ENCODE assay signal across 1 cellular context in genomic region chr16:75575976-75576375, GRCh38.
TF ChIP-seq lines count a peak whose summit lies in the region.

No MANE protein-coding gene starts in this region.

TF ChIP-seq in H1, 55 proteins besides CTCF, POLR2A, EP300 and RAD21:
- TF ChIP-seq BACH1 (IDR thresholded peaks at IDR 0.05; ENCODE audit: low read length) = no peak
- TF ChIP-seq SIN3A (conservative IDR thresholded peaks at IDR 0.05 in 1 of 2, IDR thresholded peaks at IDR 0.05 in 1 of 2; ENCODE audit: low read depth in 1 of 2, low read length in 2 of 2) = no peak
- TF ChIP-seq MAX (IDR thresholded peaks at IDR 0.05) = no peak
- TF ChIP-seq CTBP2 (IDR thresholded peaks at IDR 0.05; ENCODE audit: borderline replicate concordance, insufficient read depth, insufficient read length, low read length) = no peak
- no peak for TF ChIP-seq CHD7 (IDR thresholded peaks at IDR 0.05; ENCODE audit: insufficient replicate concordance, low read length)
- no peak for TF ChIP-seq USF2 (IDR thresholded peaks at IDR 0.05; ENCODE audit: low read length)
- no peak for TF ChIP-seq JUN (IDR thresholded peaks at IDR 0.05; ENCODE audit: low read depth, low read length)
- no peak for TF ChIP-seq RBBP5 (IDR thresholded peaks at IDR 0.05; ENCODE audit: borderline replicate concordance, low read depth, low read length)
- TF ChIP-seq YY1 (IDR thresholded peaks at IDR 0.05; ENCODE audit: low read depth, low read length) = no peak
- TF ChIP-seq NRF1 (IDR thresholded peaks at IDR 0.05; ENCODE audit: low read depth, low read length) = no peak
- no peak for TF ChIP-seq ASH2L (IDR thresholded peaks at IDR 0.05; ENCODE audit: low read length)
- no peak for TF ChIP-seq ZNF274 (IDR thresholded peaks at IDR 0.05; ENCODE audit: borderline replicate concordance, extremely low read depth, low read length)
- TF ChIP-seq RNF2 (IDR thresholded peaks at IDR 0.05; ENCODE audit: borderline replicate concordance, low read depth, low read length, missing control alignments, poor library complexity, severe bottlenecking) = no peak
- no peak for TF ChIP-seq POU5F1 (IDR thresholded peaks at IDR 0.05; ENCODE audit: low read depth, low read length)
- TF ChIP-seq CHD2 (IDR thresholded peaks at IDR 0.05; ENCODE audit: low read length) = no peak
- no peak for TF ChIP-seq SP4 (IDR thresholded peaks at IDR 0.05; ENCODE audit: low read length)
- no peak for TF ChIP-seq KDM1A (IDR thresholded peaks at IDR 0.05; ENCODE audit: borderline replicate concordance, low read length)
- no peak for TF ChIP-seq KDM4A (IDR thresholded peaks at IDR 0.05; ENCODE audit: low read depth, low read length, severe bottlenecking)
- no peak for TF ChIP-seq GTF2F1 (IDR thresholded peaks at IDR 0.05; ENCODE audit: borderline replicate concordance, low read depth, low read length)
- TF ChIP-seq KDM5A (IDR thresholded peaks at IDR 0.05; ENCODE audit: low read length) = no peak
